ENCODE assay signal across 9 cellular contexts in the genomic region with DNA sequence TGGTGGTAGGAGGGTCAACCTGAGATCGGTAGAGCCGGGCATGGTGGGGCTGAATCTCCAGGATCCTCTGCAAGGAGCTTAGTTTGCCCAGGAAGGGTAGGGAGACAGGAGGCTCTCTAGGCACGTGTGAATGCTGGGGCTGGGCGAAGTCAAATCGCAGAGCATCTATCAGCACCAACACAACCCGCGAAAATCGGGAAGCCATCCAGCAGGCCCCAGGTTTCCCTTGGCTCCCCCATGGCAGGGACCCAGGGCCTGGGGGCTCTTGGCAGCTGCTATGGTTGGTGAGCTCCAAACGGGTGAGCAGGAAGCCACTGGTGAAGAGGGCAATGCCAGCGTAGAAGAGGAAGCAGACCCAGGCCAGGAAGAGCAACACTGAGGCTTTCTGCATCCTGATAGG. TPM values are rescaled to one million over a fixed set of nuclear protein-coding genes. Genes with fewer than 3 reads are reported as not detected.
DNase-seq lines count a peak whose midpoint lies in the region; ATAC-seq and TF ChIP-seq lines count a peak whose summit lies in the region.
"Had no signal": no experiment of that assay in that cellular context is flagged by ENCODE, and none has a peak within 500 bp of the region (broad histone marks: within the 10 kb centered on the region; RNA-seq: fewer than 3 reads in every experiment).

No MANE protein-coding gene starts in this region.

- ATAC-seq in activated T-cell treated with anti-CD3 and anti-CD28 coated beads, Interleukin-2, amount 50 U/mL, for 72 hours (replicated peaks in 1 of 2): no peak
- ATAC-seq in RWPE2 (ENCODE audit: low read depth) (no peak), psoas muscle (no peak), body of pancreas (no peak)
- ATAC-seq in stimulated activated effector memory CD8-positive, alpha-beta T cell treated with anti-CD3 and anti-CD28 coated beads, Interleukin-12 subunit alpha, Interleukin-12 subunit beta, amount 100 ng/mL, for 72 hours: no peak

- DNase-seq in activated T-cell treated with anti-CD3 and anti-CD28 coated beads, Interleukin-2, amount 50 U/mL, for 72 hours: no peak
- no peak for DNase-seq in activated T-cell treated with anti-CD3 and anti-CD28 coated beads for 4 hours
- no peak for DNase-seq in RWPE2 (ENCODE audit: low spot score)
- no peak for DNase-seq in endothelial cell (ENCODE audit: low spot score)
- DNase-seq in stimulated activated effector memory CD8-positive, alpha-beta T cell treated with anti-CD3 and anti-CD28 coated beads, Interleukin-12 subunit alpha, Interleukin-12 subunit beta, amount 100 ng/mL, for 72 hours (ENCODE audit: low spot score in 2 of 2): no peak
- DNase-seq in psoas muscle: no peak
- no peak for DNase-seq in body of pancreas
- no peak for DNase-seq in SKM-1 treated with dmso at 0.1 percent for 144 hours (lab: John Stamatoyannopoulos, UW; ENCODE audit: unreplicated experiment)
- DNase-seq: NCI-H1048 had no signal

- no peak for TF ChIP-seq POLR2A in body of pancreas (IDR thresholded peaks at IDR 0.05)

- H3K4me3 ChIP-seq in RWPE2 (ENCODE audit: severe bottlenecking) (peak overlapping the region; percentile 65), psoas muscle (no peak overlapping the region), body of pancreas (no peak overlapping the region)

- intact Hi-C loops in psoas muscle (cut with DNase I): loop anchor here in 1 of 2 donors (2.0 to 5.0 kb wide), 2 partner anchors 14 to 193 kb away; no protein-coding TSS in a partner anchor
- intact Hi-C loops in body of pancreas (cut with DNase I): no loop called here

- whole genome bisulfite sequencing in psoas muscle, 3 donors: 80 to 87% (median 84%) methylated on average over 10 of the region's 10 CpGs
- WGBS in body of pancreas, 2 donors: 73 to 82% methylated on average over 10 of the region's 10 CpGs

- H3K27me3 Mint-ChIP-seq in activated T-cell treated with anti-CD3 and anti-CD28 coated beads, Interleukin-2, amount 50 U/mL, for 72 hours (ENCODE audit: low read depth): no peaks in the 10 kb centered on the region
- H3K27me3 Mint-ChIP-seq in endothelial cell (ENCODE audit: unreplicated experiment): peaks cover 6% of the 10 kb centered on the region

- H3K36me3 ChIP-seq in RWPE2 (ENCODE audit: low read depth) (peaks cover 49% of the 10 kb centered on the region), psoas muscle (ENCODE audit: insufficient read depth in 1 of 2, low read depth in 1 of 2) (peaks cover 5 to 63% of the 10 kb centered on the region in 2 donors), body of pancreas (replicated peaks in 1 of 2; ENCODE audit: insufficient read depth in 1 of 2, low read depth in 2 of 2) (peaks cover 0 to 5% of the 10 kb centered on the region in 2 donors)

- H3K4me1 Mint-ChIP-seq in activated T-cell treated with anti-CD3 and anti-CD28 coated beads, Interleukin-2, amount 50 U/mL, for 72 hours (ENCODE audit: low read depth): peaks cover 45% of the 10 kb centered on the region
- peaks cover 6% of the 10 kb centered on the region for H3K4me1 Mint-ChIP-seq in endothelial cell (ENCODE audit: unreplicated experiment)
- peaks cover 36% of the 10 kb centered on the region for H3K4me1 Mint-ChIP-seq in stimulated activated effector memory CD8-positive, alpha-beta T cell treated with anti-CD3 and anti-CD28 coated beads, Interleukin-12 subunit alpha, Interleukin-12 subunit beta, amount 100 ng/mL, for 72 hours

- peak overlapping the region; percentile 90 for H3K4me3 Mint-ChIP-seq in activated T-cell treated with anti-CD3 and anti-CD28 coated beads, Interleukin-2, amount 50 U/mL, for 72 hours
- H3K4me3 Mint-ChIP-seq in endothelial cell (ENCODE audit: unreplicated experiment): peak overlapping the region; percentile 89
- H3K4me3 Mint-ChIP-seq in stimulated activated effector memory CD8-positive, alpha-beta T cell treated with anti-CD3 and anti-CD28 coated beads, Interleukin-12 subunit alpha, Interleukin-12 subunit beta, amount 100 ng/mL, for 72 hours: peak overlapping the region; percentile 79

- H3K36me3 Mint-ChIP-seq in activated T-cell treated with anti-CD3 and anti-CD28 coated beads, Interleukin-2, amount 50 U/mL, for 72 hours (ENCODE audit: insufficient read depth in 2 of 2): peaks cover 0 to 9% of the 10 kb centered on the region in 2 donors
- peaks cover 21% of the 10 kb centered on the region for H3K36me3 Mint-ChIP-seq in endothelial cell (ENCODE audit: low read depth, unreplicated experiment)
- peaks cover 64% of the 10 kb centered on the region for H3K36me3 Mint-ChIP-seq in stimulated activated effector memory CD8-positive, alpha-beta T cell treated with anti-CD3 and anti-CD28 coated beads, Interleukin-12 subunit alpha, Interleukin-12 subunit beta, amount 100 ng/mL, for 72 hours

- H3K27me3 ChIP-seq in RWPE2 (ENCODE audit: insufficient read depth, poor library complexity, severe bottlenecking) (no peaks in the 10 kb centered on the region), psoas muscle (ENCODE audit: insufficient read depth in 3 of 3, low read length in 2 of 3) (no peaks in the 10 kb centered on the region), body of pancreas (no peaks in the 10 kb centered on the region)

- H3K27ac Mint-ChIP-seq in activated T-cell treated with anti-CD3 and anti-CD28 coated beads, Interleukin-2, amount 50 U/mL, for 72 hours: peak overlapping the region; percentile 80
- peak overlapping the region; percentile 90 for H3K27ac Mint-ChIP-seq in endothelial cell (ENCODE audit: unreplicated experiment)
- H3K27ac Mint-ChIP-seq in stimulated activated effector memory CD8-positive, alpha-beta T cell treated with anti-CD3 and anti-CD28 coated beads, Interleukin-12 subunit alpha, Interleukin-12 subunit beta, amount 100 ng/mL, for 72 hours: peak overlapping the region; percentile 96

- H3K9me3 Mint-ChIP-seq in activated T-cell treated with anti-CD3 and anti-CD28 coated beads, Interleukin-2, amount 50 U/mL, for 72 hours: no peaks in the 10 kb centered on the region
- H3K9me3 Mint-ChIP-seq in endothelial cell (ENCODE audit: unreplicated experiment): no peaks in the 10 kb centered on the region
- no peaks in the 10 kb centered on the region for H3K9me3 Mint-ChIP-seq in stimulated activated effector memory CD8-positive, alpha-beta T cell treated with anti-CD3 and anti-CD28 coated beads, Interleukin-12 subunit alpha, Interleukin-12 subunit beta, amount 100 ng/mL, for 72 hours

- H3K4me1 ChIP-seq in RWPE2 (ENCODE audit: insufficient read depth, poor library complexity, severe bottlenecking) (no peaks in the 10 kb centered on the region), psoas muscle (peaks cover 3% of the 10 kb centered on the region), body of pancreas (peaks cover 19% of the 10 kb centered on the region)

- TF ChIP-seq CTCF in RWPE2 (IDR thresholded peaks at IDR 0.05; ENCODE audit: poor library complexity, severe bottlenecking) (no peak), endothelial cell (IDR thresholded peaks at IDR 0.05; ENCODE audit: unreplicated experiment) (no peak), psoas muscle (IDR thresholded peaks at IDR 0.05) (no peak), body of pancreas (IDR thresholded peaks at IDR 0.05) (no peak)

- H3K9me3 ChIP-seq in RWPE2 (ENCODE audit: severe bottlenecking) (no peaks in the 10 kb centered on the region), psoas muscle (no peaks in the 10 kb centered on the region), body of pancreas (no peaks in the 10 kb centered on the region)

- H3K27ac ChIP-seq in RWPE2 (ENCODE audit: poor library complexity, severe bottlenecking) (peak overlapping the region; percentile 59), psoas muscle (no peak overlapping the region), body of pancreas (peak overlapping the region in 2 of 4 donors; percentile 94 to 99)

RNA-seq across cellular contexts. Expression of gene PIGO, which starts 1.2 kb away (rescaled TPM):
- 10 to 100 TPM; 25.6 to 27.9 TPM for total RNA-seq in activated T-cell treated with anti-CD3 and anti-CD28 coated beads, Interleukin-2, amount 50 U/mL, for 72 hours
- 20.3 TPM for total RNA-seq in endothelial cell (ENCODE audit: unreplicated experiment)
- 10 to 100 TPM in 1 of 4 donors, 1 to 10 TPM in 3; 6.8 to 11.3 (median 8.6) TPM for total RNA-seq in psoas muscle
- 10 to 100 TPM in 1 of 3 donors, 1 to 10 TPM in 2; 6.2 to 11.6 (median 8.1) TPM for polyA plus RNA-seq in psoas muscle
- total RNA-seq in body of pancreas: 10 to 100 TPM; 12.5 to 15.0 TPM

RNA-seq across cellular contexts. Expression of gene STOML2, which starts 7.8 kb away (rescaled TPM):
- total RNA-seq in activated T-cell treated with anti-CD3 and anti-CD28 coated beads, Interleukin-2, amount 50 U/mL, for 72 hours: 100 to 1,000 TPM; 151 to 169 TPM
- 108 TPM for total RNA-seq in endothelial cell (ENCODE audit: unreplicated experiment)
- total RNA-seq in psoas muscle: 100 to 1,000 TPM in 3 of 4 donors, 10 to 100 TPM in 1; 98.6 to 138 (median 121) TPM
- polyA plus RNA-seq in psoas muscle: 100 to 1,000 TPM; 141 to 228 (median 173) TPM
- 10 to 100 TPM; 38.9 to 43.6 TPM for total RNA-seq in body of pancreas

RNA-seq across cellular contexts. Expression of gene FANCG, which starts 15.4 kb away (rescaled TPM):
- 100 to 1,000 TPM in 1 of 2 donors, 10 to 100 TPM in 1; 94.8 to 116 TPM for total RNA-seq in activated T-cell treated with anti-CD3 and anti-CD28 coated beads, Interleukin-2, amount 50 U/mL, for 72 hours
- total RNA-seq in endothelial cell (ENCODE audit: unreplicated experiment) (41.4 TPM), psoas muscle (1 to 10 TPM; 2.9 to 6.0 (median 3.7) TPM), body of pancreas (10 to 100 TPM in 1 of 2 donors, 1 to 10 TPM in 1; 6.0 to 29.3 TPM)
- polyA plus RNA-seq in psoas muscle: 1 to 10 TPM; 1.6 to 4.5 (median 4.2) TPM

RNA-seq across cellular contexts. Expression of gene ATOSB, which starts 20.5 kb away (rescaled TPM):
- total RNA-seq in activated T-cell treated with anti-CD3 and anti-CD28 coated beads, Interleukin-2, amount 50 U/mL, for 72 hours: 10 to 100 TPM in 1 of 2 donors, 1 to 10 TPM in 1; 8.3 to 11.3 TPM
- total RNA-seq in endothelial cell (ENCODE audit: unreplicated experiment) (33.7 TPM), psoas muscle (10 to 100 TPM in 3 of 4 donors, 1 to 10 TPM in 1; 10.0 to 17.1 (median 15.1) TPM), body of pancreas (1 to 10 TPM; 2.3 to 6.6 TPM)
- polyA plus RNA-seq in psoas muscle: 10 to 100 TPM in 2 of 3 donors, 1 to 10 TPM in 1; 9.1 to 27.6 (median 17.0) TPM

RNA-seq across cellular contexts. Expression of gene VCP, which starts 22.8 kb away (rescaled TPM):
- 100 to 1,000 TPM; 190 to 199 TPM for total RNA-seq in activated T-cell treated with anti-CD3 and anti-CD28 coated beads, Interleukin-2, amount 50 U/mL, for 72 hours
- total RNA-seq in endothelial cell (ENCODE audit: unreplicated experiment): 397 TPM
- total RNA-seq in psoas muscle: 100 to 1,000 TPM; 362 to 491 (median 403) TPM
- 100 to 1,000 TPM; 237 to 412 (median 384) TPM for polyA plus RNA-seq in psoas muscle
- total RNA-seq in body of pancreas: 100 to 1,000 TPM in 1 of 2 donors, 10 to 100 TPM in 1; 63.6 to 118 TPM
